25 cellular contexts compared by ENCODE assay signal in the genomic region with DNA sequence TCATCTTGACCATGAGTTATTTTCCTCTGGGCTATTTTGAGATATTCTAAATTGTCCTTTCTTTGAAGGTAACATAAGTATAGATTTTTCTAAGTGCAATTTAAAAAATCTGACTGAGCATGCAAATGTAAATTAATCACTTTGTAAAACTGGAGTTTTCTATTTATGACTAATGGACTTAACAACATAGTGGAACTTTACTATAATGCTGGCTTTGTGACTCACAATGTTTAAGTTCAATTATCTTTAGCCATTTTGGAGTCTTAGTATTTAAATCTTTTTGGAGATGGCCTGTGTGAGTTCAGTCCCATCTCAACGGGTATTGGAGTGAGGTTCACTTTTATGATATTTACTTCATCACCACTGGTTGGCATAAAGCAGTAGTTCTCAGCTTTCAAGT. TPM values are rescaled to one million over a fixed set of nuclear protein-coding genes. Genes with fewer than 3 reads are reported as not detected.
"Had no signal": no experiment of that assay in that cellular context is flagged by ENCODE, and none has a peak within 500 bp of the region (broad histone marks: within the 10 kb centered on the region; RNA-seq: fewer than 3 reads in every experiment).

No MANE protein-coding gene starts in this region.

- H3K4me1 Mint-ChIP-seq: activated CD4-positive, alpha-beta T cell treated with anti-CD3 and anti-CD28 coated beads for 36 hours; activated CD8-positive, alpha-beta memory T cell treated with anti-CD3 and anti-CD28 coated beads, Interleukin-2, amount 10 ng/mL, durations not matched to agents 7 days and 5 days had no signal

- H3K27me3 Mint-ChIP-seq: activated CD4-positive, alpha-beta T cell treated with anti-CD3 and anti-CD28 coated beads for 36 hours had no signal

- H3K4me1 ChIP-seq: pancreas, prostate gland, tibial artery had no signal

- H3K27me3 ChIP-seq: dorsolateral prefrontal cortex, neutrophil, pancreas, suprapubic skin, tibial artery had no signal

- H3K27ac ChIP-seq: coronary artery, dorsolateral prefrontal cortex, left ventricle myocardium inferior, neutrophil, pancreas, prostate gland, suprapubic skin, tibial artery had no signal

- DNase-seq: activated CD4-positive, alpha-beta T cell treated with anti-CD3 and anti-CD28 coated beads for 36 hours; activated CD4-positive, CD25-positive, alpha-beta regulatory T cell; activated CD8-positive, alpha-beta memory T cell treated with anti-CD3 and anti-CD28 coated beads, Interleukin-2, amount 10 ng/mL, durations not matched to agents 7 days and 5 days; activated CD8-positive, alpha-beta T cell treated with anti-CD3 and anti-CD28 coated beads, Interleukin-2, amount 10 ng/mL, durations not matched to agents 7 days and 5 days; activated naive CD4-positive, alpha-beta T cell; activated T-cell treated with anti-CD3 and anti-CD28 coated beads, Interleukin-2, amount 50 U/mL, for 72 hours; dorsolateral prefrontal cortex; effector memory CD4-positive, alpha-beta T cell; left ventricle myocardium inferior; pancreas; retina; stimulated activated CD4-positive, alpha-beta T cell treated with anti-CD3 and anti-CD28 coated beads, Interleukin-15, amount 100 ng/mL, for 24 hours; stimulated activated CD4-positive, alpha-beta T cell treated with anti-CD3 and anti-CD28 coated beads, Interleukin-2, amount 100 ng/mL, for 24 hours; stimulated activated naive CD4-positive, alpha-beta T cell; tibial artery had no signal

- H3K9me3 ChIP-seq: left ventricle myocardium inferior, neutrophil, pancreas, prostate gland, suprapubic skin, tibial artery had no signal

- H3K27ac Mint-ChIP-seq: activated CD4-positive, alpha-beta T cell treated with anti-CD3 and anti-CD28 coated beads for 36 hours; activated CD8-positive, alpha-beta memory T cell treated with anti-CD3 and anti-CD28 coated beads, Interleukin-2, amount 10 ng/mL, durations not matched to agents 7 days and 5 days; activated CD8-positive, alpha-beta T cell treated with anti-CD3 and anti-CD28 coated beads, Interleukin-2, amount 10 ng/mL, durations not matched to agents 7 days and 5 days; activated naive CD4-positive, alpha-beta T cell treated with anti-CD3 and anti-CD28 coated beads, Interleukin-2, amount 50 U/mL, for 72 hours; activated T-cell treated with anti-CD3 and anti-CD28 coated beads, Interleukin-2, amount 50 U/mL, for 72 hours; nephron had no signal

- H3K4me3 ChIP-seq: coronary artery, dorsolateral prefrontal cortex, left ventricle myocardium inferior, lung, pancreas, prostate gland, suprapubic skin, tibial artery had no signal

- H3K9me3 Mint-ChIP-seq: activated naive CD4-positive, alpha-beta T cell treated with anti-CD3 and anti-CD28 coated beads, Interleukin-2, amount 50 U/mL, for 72 hours; activated T-cell treated with anti-CD3 and anti-CD28 coated beads, Interleukin-2, amount 50 U/mL, for 72 hours had no signal

- H3K4me3 Mint-ChIP-seq: activated CD4-positive, alpha-beta T cell treated with anti-CD3 and anti-CD28 coated beads for 36 hours; activated CD8-positive, alpha-beta memory T cell treated with anti-CD3 and anti-CD28 coated beads, Interleukin-2, amount 10 ng/mL, durations not matched to agents 7 days and 5 days; activated CD8-positive, alpha-beta T cell treated with anti-CD3 and anti-CD28 coated beads, Interleukin-2, amount 10 ng/mL, durations not matched to agents 7 days and 5 days; activated T-cell treated with anti-CD3 and anti-CD28 coated beads, Interleukin-2, amount 50 U/mL, for 72 hours; nephron had no signal

- H3K36me3 ChIP-seq: pancreas, prostate gland had no signal

- ATAC-seq: activated CD4-positive, alpha-beta T cell treated with anti-CD3 and anti-CD28 coated beads for 36 hours; activated CD8-positive, alpha-beta memory T cell treated with anti-CD3 and anti-CD28 coated beads, Interleukin-2, amount 10 ng/mL, durations not matched to agents 7 days and 5 days; activated CD8-positive, alpha-beta T cell treated with anti-CD3 and anti-CD28 coated beads, Interleukin-2, amount 10 ng/mL, durations not matched to agents 7 days and 5 days; activated naive CD4-positive, alpha-beta T cell treated with anti-CD3 and anti-CD28 coated beads, Interleukin-2, amount 50 U/mL, for 72 hours; activated T-cell treated with anti-CD3 and anti-CD28 coated beads, Interleukin-2, amount 50 U/mL, for 72 hours had no signal

- FAIRE-seq: frontal cortex, islet of Langerhans, pancreas had no signal

RNA-seq across cellular contexts. Expression of gene NOSTRIN, which starts 35.2 kb away (rescaled TPM):
- total RNA-seq: activated CD4-positive, alpha-beta T cell treated with anti-CD3 and anti-CD28 coated beads for 36 hours; activated CD8-positive, alpha-beta memory T cell treated with anti-CD3 and anti-CD28 coated beads, Interleukin-2, amount 10 ng/mL, durations not matched to agents 7 days and 5 days; activated CD8-positive, alpha-beta T cell treated with anti-CD3 and anti-CD28 coated beads, Interleukin-2, amount 10 ng/mL, durations not matched to agents 7 days and 5 days; activated naive CD4-positive, alpha-beta T cell treated with anti-CD3 and anti-CD28 coated beads, Interleukin-2, amount 50 U/mL, for 72 hours; activated T-cell treated with anti-CD3 and anti-CD28 coated beads, Interleukin-2, amount 50 U/mL, for 72 hours; T-helper 1 cell treated with Interleukin-12 subunit alpha and Interleukin-12 subunit beta and Interleukin-4 antibody, amounts not matched to agents 30 ng/mL and 1 ng/mL, for 36 hours had no signal
